Comparison of ENCODE assay signal across 1 cellular context in the genomic region with DNA sequence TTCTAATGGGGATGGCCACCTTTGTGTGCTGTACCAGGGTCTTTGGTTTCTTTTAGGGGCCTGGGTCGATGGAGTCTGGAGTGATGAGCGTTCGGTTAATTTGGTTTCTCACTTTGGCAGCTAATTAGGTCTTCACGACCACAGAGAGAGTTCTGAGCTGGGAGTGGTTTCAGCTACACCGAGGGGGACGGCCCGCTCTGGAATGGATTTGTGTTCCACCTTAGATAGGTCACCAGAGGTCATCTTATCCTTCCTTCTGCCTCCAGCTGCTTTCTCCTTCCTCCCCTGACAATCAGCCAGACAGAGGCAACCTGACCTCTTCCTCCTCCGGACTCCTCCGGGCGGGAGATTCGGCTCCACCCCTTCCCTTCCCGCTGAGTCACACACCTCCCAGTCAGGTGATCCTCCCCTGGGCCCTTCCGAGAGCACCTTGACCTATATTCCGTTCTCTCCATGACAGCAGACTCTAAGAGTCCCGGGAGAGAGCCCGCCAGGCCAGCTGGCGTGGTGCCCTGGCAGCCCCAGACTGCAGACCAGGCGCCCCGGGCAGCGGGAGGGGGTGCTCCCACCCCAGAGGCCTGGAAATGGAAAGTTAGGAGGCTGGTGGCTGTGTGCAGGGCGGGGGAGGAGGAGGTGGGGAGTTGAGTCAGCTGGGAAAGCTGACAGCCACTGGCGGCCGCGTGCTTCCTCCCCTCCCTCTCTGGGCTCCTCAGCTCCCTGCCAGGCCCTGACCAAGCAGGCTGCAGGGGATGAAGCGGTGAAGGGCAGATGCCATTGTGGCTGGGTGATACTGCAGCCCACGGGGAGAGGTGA.
TF ChIP-seq lines count a peak whose summit lies in the region.

No MANE protein-coding gene starts in this region.

TF ChIP-seq in HepG2, 621 proteins besides CTCF, POLR2A, EP300 and RAD21 (continued from another document and continues in another):
- TF ChIP-seq, protein P1, sequence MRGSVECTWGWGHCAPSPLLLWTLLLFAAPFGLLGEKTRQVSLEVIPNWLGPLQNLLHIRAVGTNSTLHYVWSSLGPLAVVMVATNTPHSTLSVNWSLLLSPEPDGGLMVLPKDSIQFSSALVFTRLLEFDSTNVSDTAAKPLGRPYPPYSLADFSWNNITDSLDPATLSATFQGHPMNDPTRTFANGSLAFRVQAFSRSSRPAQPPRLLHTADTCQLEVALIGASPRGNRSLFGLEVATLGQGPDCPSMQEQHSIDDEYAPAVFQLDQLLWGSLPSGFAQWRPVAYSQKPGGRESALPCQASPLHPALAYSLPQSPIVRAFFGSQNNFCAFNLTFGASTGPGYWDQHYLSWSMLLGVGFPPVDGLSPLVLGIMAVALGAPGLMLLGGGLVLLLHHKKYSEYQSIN (CRISPR knock-in tag; IDR thresholded peaks at IDR 0.05; ENCODE audit: borderline replicate concordance) = no peak
- TF ChIP-seq, protein P2, sequence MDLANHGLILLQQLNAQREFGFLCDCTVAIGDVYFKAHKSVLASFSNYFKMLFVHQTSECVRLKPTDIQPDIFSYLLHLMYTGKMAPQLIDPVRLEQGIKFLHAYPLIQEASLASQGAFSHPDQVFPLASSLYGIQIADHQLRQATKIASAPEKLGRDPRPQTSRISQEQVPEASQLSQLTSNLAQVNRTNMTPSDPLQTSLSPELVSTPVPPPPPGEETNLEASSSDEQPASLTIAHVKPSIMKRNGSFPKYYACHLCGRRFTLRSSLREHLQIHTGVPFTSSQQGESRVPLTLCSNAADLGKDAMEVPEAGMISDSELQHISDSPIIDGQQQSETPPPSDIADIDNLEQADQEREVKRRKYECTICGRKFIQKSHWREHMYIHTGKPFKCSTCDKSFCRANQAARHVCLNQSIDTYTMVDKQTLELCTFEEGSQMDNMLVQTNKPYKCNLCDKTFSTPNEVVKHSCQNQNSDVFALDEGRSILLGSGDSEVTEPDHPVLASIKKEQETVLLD (CRISPR knock-in tag; IDR thresholded peaks at IDR 0.05; ENCODE audit: low read depth) = no peak
- TF ChIP-seq, protein P3, sequence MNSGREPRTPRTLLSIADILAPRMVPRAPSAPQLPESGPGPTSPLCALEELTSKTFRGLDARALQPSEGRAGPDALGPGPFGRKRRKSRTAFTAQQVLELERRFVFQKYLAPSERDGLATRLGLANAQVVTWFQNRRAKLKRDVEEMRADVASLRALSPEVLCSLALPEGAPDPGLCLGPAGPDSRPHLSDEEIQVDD (CRISPR knock-in tag; IDR thresholded peaks at IDR 0.05; ENCODE audit: borderline replicate concordance) = no peak
- no peak for TF ChIP-seq HOXD1 (CRISPR knock-in tag; IDR thresholded peaks at IDR 0.05)
- TF ChIP-seq ZNF17 (CRISPR knock-in tag; IDR thresholded peaks at IDR 0.05) = no peak
- no peak for TF ChIP-seq SIN3B (IDR thresholded peaks at IDR 0.05; ENCODE audit: low read length)
- TF ChIP-seq, protein P4, sequence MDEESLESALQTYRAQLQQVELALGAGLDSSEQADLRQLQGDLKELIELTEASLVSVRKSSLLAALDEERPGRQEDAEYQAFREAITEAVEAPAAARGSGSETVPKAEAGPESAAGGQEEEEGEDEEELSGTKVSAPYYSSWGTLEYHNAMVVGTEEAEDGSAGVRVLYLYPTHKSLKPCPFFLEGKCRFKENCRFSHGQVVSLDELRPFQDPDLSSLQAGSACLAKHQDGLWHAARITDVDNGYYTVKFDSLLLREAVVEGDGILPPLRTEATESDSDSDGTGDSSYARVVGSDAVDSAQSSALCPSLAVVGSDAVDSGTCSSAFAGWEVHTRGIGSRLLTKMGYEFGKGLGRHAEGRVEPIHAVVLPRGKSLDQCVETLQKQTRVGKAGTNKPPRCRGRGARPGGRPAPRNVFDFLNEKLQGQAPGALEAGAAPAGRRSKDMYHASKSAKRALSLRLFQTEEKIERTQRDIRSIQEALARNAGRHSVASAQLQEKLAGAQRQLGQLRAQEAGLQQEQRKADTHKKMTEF (CRISPR knock-in tag; IDR thresholded peaks at IDR 0.05) = peak; percentile 77; the same call in 1 of the 2 replicates
- TF ChIP-seq CEBPG (CRISPR knock-in tag; IDR thresholded peaks at IDR 0.05) = no peak
- TF ChIP-seq ZNF766 (CRISPR knock-in tag; IDR thresholded peaks at IDR 0.05; ENCODE audit: borderline replicate concordance) = no peak
- TF ChIP-seq, protein P5, sequence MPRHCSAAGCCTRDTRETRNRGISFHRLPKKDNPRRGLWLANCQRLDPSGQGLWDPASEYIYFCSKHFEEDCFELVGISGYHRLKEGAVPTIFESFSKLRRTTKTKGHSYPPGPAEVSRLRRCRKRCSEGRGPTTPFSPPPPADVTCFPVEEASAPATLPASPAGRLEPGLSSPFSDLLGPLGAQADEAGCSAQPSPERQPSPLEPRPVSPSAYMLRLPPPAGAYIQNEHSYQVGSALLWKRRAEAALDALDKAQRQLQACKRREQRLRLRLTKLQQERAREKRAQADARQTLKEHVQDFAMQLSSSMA (CRISPR knock-in tag; IDR thresholded peaks at IDR 0.05) = 0 out of 2 replicates have a peak, but pooled peaks have one; percentile 1
- TF ChIP-seq, protein P6, sequence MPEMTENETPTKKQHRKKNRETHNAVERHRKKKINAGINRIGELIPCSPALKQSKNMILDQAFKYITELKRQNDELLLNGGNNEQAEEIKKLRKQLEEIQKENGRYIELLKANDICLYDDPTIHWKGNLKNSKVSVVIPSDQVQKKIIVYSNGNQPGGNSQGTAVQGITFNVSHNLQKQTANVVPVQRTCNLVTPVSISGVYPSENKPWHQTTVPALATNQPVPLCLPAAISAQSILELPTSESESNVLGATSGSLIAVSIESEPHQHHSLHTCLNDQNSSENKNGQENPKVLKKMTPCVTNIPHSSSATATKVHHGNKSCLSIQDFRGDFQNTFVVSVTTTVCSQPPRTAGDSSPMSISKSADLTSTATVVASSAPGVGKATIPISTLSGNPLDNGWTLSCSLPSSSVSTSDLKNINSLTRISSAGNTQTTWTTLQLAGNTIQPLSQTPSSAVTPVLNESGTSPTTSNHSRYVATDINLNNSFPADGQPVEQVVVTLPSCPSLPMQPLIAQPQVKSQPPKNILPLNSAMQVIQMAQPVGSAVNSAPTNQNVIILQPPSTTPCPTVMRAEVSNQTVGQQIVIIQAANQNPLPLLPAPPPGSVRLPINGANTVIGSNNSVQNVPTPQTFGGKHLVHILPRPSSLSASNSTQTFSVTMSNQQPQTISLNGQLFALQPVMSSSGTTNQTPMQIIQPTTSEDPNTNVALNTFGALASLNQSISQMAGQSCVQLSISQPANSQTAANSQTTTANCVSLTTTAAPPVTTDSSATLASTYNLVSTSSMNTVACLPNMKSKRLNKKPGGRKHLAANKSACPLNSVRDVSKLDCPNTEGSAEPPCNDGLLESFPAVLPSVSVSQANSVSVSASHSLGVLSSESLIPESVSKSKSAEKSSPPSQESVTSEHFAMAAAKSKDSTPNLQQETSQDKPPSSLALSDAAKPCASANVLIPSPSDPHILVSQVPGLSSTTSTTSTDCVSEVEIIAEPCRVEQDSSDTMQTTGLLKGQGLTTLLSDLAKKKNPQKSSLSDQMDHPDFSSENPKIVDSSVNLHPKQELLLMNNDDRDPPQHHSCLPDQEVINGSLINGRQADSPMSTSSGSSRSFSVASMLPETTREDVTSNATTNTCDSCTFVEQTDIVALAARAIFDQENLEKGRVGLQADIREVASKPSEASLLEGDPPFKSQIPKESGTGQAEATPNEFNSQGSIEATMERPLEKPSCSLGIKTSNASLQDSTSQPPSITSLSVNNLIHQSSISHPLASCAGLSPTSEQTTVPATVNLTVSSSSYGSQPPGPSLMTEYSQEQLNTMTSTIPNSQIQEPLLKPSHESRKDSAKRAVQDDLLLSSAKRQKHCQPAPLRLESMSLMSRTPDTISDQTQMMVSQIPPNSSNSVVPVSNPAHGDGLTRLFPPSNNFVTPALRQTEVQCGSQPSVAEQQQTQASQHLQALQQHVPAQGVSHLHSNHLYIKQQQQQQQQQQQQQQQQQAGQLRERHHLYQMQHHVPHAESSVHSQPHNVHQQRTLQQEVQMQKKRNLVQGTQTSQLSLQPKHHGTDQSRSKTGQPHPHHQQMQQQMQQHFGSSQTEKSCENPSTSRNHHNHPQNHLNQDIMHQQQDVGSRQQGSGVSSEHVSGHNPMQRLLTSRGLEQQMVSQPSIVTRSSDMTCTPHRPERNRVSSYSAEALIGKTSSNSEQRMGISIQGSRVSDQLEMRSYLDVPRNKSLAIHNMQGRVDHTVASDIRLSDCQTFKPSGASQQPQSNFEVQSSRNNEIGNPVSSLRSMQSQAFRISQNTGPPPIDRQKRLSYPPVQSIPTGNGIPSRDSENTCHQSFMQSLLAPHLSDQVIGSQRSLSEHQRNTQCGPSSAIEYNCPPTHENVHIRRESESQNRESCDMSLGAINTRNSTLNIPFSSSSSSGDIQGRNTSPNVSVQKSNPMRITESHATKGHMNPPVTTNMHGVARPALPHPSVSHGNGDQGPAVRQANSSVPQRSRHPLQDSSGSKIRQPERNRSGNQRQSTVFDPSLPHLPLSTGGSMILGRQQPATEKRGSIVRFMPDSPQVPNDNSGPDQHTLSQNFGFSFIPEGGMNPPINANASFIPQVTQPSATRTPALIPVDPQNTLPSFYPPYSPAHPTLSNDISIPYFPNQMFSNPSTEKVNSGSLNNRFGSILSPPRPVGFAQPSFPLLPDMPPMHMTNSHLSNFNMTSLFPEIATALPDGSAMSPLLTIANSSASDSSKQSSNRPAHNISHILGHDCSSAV (CRISPR knock-in tag; IDR thresholded peaks at IDR 0.05; ENCODE audit: borderline replicate concordance) = no peak
- no peak for TF ChIP-seq HOXA5 (CRISPR knock-in tag; IDR thresholded peaks at IDR 0.05)
- TF ChIP-seq EZH2 (conservative IDR thresholded peaks at IDR 0.05; ENCODE audit: low read depth, low read length) = no peak
- TF ChIP-seq RXRB (CRISPR knock-in tag; IDR thresholded peaks at IDR 0.05; ENCODE audit: borderline replicate concordance) = peak; percentile 89
- TF ChIP-seq BRD4 (CRISPR knock-in tag; IDR thresholded peaks at IDR 0.05) = no peak
- no peak for TF ChIP-seq ZNF484 (CRISPR knock-in tag; IDR thresholded peaks at IDR 0.05; ENCODE audit: borderline replicate concordance, low read depth)
- TF ChIP-seq, protein P7, sequence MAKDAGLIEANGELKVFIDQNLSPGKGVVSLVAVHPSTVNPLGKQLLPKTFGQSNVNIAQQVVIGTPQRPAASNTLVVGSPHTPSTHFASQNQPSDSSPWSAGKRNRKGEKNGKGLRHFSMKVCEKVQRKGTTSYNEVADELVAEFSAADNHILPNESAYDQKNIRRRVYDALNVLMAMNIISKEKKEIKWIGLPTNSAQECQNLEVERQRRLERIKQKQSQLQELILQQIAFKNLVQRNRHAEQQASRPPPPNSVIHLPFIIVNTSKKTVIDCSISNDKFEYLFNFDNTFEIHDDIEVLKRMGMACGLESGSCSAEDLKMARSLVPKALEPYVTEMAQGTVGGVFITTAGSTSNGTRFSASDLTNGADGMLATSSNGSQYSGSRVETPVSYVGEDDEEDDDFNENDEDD (CRISPR knock-in tag; IDR thresholded peaks at IDR 0.05; ENCODE audit: borderline replicate concordance) = peak; percentile 71; the same call in 1 of the 2 replicates
- TF ChIP-seq, protein P8, sequence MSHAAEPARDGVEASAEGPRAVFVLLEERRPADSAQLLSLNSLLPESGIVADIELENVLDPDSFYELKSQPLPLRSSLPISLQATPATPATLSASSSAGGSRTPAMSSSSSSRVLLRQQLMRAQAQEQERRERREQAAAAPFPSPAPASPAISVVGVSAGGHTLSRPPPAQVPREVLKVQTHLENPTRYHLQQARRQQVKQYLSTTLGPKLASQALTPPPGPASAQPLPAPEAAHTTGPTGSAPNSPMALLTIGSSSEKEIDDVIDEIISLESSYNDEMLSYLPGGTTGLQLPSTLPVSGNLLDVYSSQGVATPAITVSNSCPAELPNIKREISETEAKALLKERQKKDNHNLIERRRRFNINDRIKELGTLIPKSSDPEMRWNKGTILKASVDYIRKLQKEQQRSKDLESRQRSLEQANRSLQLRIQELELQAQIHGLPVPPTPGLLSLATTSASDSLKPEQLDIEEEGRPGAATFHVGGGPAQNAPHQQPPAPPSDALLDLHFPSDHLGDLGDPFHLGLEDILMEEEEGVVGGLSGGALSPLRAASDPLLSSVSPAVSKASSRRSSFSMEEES (CRISPR knock-in tag; IDR thresholded peaks at IDR 0.05) = peak; percentile 94
- peak; percentile 41; the same call in 1 of the 2 replicates for TF ChIP-seq ETV5 (CRISPR knock-in tag; IDR thresholded peaks at IDR 0.05; ENCODE audit: borderline replicate concordance)
- TF ChIP-seq ZSCAN30 (CRISPR knock-in tag; IDR thresholded peaks at IDR 0.05) = no peak
- TF ChIP-seq DPF2 (CRISPR knock-in tag; IDR thresholded peaks at IDR 0.05; ENCODE audit: borderline replicate concordance, low read depth) = peak; percentile 34; the same call in 1 of the 2 replicates
- TF ChIP-seq, protein P9, sequence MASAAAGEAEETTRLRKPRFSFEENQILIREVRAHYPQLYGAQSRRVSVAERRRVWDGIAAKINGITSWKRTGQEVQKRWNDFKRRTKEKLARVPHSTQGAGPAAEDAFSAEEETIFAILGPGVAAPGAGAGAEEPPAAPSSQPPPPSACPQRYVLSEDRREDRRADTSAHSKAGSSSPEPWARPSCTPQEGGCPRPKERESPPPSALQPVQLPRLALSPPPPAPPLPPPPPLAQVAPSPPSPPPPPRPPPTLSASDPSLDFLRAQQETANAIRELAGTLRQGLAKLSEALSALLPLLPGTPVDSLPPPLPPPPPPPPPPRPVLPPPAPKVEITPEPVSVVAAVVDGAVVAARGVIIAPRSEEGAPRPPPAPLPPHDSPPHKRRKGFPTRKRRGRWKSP (CRISPR knock-in tag; IDR thresholded peaks at IDR 0.05) = peak; percentile 69
- TF ChIP-seq, protein P10, sequence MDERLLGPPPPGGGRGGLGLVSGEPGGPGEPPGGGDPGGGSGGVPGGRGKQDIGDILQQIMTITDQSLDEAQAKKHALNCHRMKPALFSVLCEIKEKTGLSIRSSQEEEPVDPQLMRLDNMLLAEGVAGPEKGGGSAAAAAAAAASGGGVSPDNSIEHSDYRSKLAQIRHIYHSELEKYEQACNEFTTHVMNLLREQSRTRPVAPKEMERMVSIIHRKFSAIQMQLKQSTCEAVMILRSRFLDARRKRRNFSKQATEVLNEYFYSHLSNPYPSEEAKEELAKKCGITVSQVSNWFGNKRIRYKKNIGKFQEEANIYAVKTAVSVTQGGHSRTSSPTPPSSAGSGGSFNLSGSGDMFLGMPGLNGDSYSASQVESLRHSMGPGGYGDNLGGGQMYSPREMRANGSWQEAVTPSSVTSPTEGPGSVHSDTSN (CRISPR knock-in tag; IDR thresholded peaks at IDR 0.05) = no peak
- peak; percentile 33; the same call in 1 of the 2 replicates for TF ChIP-seq TAF1 (CRISPR knock-in tag; IDR thresholded peaks at IDR 0.05)
- TF ChIP-seq MATR3 (CRISPR knock-in tag; IDR thresholded peaks at IDR 0.05) = no peak
- TF ChIP-seq KDM3A (CRISPR knock-in tag; IDR thresholded peaks at IDR 0.05; ENCODE audit: low read depth) = no peak
- peak; percentile 70 for TF ChIP-seq TBX2 (CRISPR knock-in tag; IDR thresholded peaks at IDR 0.05; ENCODE audit: borderline replicate concordance)
- TF ChIP-seq PLRG1 (conservative IDR thresholded peaks at IDR 0.05) = no peak
- no peak for TF ChIP-seq SIX1 (CRISPR knock-in tag; IDR thresholded peaks at IDR 0.05; ENCODE audit: borderline replicate concordance)
- TF ChIP-seq RBM22 (optimal IDR thresholded peaks at IDR 0.05; ENCODE audit: low read length) = peak; percentile 14
- TF ChIP-seq TEAD2 (CRISPR knock-in tag; IDR thresholded peaks at IDR 0.05) = no peak
- 0 out of 2 replicates have a peak, but pooled peaks have one; percentile 40 for TF ChIP-seq NCOA1 (CRISPR knock-in tag; IDR thresholded peaks at IDR 0.05)
- TF ChIP-seq U2AF1 (optimal IDR thresholded peaks at IDR 0.05; ENCODE audit: low read depth, low read length) = no peak
- TF ChIP-seq SATB2 (CRISPR knock-in tag; IDR thresholded peaks at IDR 0.05) = no peak
- no peak for TF ChIP-seq ZSCAN21 (CRISPR knock-in tag; IDR thresholded peaks at IDR 0.05; ENCODE audit: borderline replicate concordance)
- TF ChIP-seq HMG20A (CRISPR knock-in tag; IDR thresholded peaks at IDR 0.05; ENCODE audit: borderline replicate concordance) = no peak
- TF ChIP-seq HCFC1 (IDR thresholded peaks at IDR 0.05; ENCODE audit: low read depth, low read length) = no peak
